In the genomic region with DNA sequence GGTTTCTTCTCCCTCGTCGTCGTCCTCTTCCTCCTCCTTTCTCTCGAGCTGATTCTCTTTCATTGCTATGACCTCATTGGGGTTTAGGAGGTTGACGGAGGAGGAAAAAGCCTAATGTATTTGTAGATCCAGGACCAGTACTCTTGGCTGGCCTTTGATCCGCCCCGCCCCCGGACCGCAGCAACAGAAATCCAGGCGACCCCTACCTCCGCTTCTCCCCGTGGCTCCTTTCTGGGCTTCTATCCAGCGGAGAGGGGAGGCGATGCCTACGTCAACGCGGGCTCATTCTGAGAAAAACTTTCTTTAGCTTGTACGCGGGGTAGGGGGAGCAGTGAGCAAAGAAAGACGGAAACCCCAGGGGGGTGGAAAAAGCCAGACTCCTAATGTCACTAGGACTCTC, we compare ENCODE assay signal across 10 cellular contexts. TPM values are rescaled to one million over a fixed set of nuclear protein-coding genes. Genes with fewer than 3 reads are reported as not detected.
DNase-seq lines count a peak whose midpoint lies in the region; ATAC-seq and TF ChIP-seq lines count a peak whose summit lies in the region.
"Had no signal": no experiment of that assay in that cellular context is flagged by ENCODE, and none has a peak within 500 bp of the region (broad histone marks: within the 10 kb centered on the region; RNA-seq: fewer than 3 reads in every experiment).

A gene (minus strand): TSS at position 257 of the 400 bp plus-strand sequence. CDS start 921 bp downstream, outside the sequence.

- DNase-seq in NCI-H2029 treated with DMSO at 0.1 percent for 48 hours (lab: John Stamatoyannopoulos, UW) (peak; percentile 28), NCI-H2029 (lab: John Stamatoyannopoulos, UW) (no peak), cerebellum (ENCODE audit: low spot score) (no peak), memory B cell (ENCODE audit: low spot score in 2 of 2) (no peak), stomach (no peak), DMS53 treated with DMSO at 0.1 percent for 48 hours (lab: John Stamatoyannopoulos, UW; ENCODE audit: unreplicated experiment) (no peak), GDM1 (lab: John Stamatoyannopoulos, UW) (no peak)
- DNase-seq: stimulated activated CD4-positive, alpha-beta T cell treated with anti-CD3 and anti-CD28 coated beads, Interleukin-2, amount 100 ng/mL, for 24 hours had no signal

- peak within 1 kb of the TSS; percentile 19 to 40 (median 24) for H3K4me3 ChIP-seq in stomach

- H3K27ac Mint-ChIP-seq in memory B cell: no peak within 1 kb of the TSS

- TF ChIP-seq CTCF in stomach (IDR thresholded peaks at IDR 0.05): no peak

- H3K27me3 Mint-ChIP-seq in memory B cell: peaks cover 21% of the 10 kb centered on the region

- H3K36me3 Mint-ChIP-seq in memory B cell: no peaks in the 10 kb centered on the region

- H3K9me3 ChIP-seq in stomach: no peaks in the 10 kb centered on the region

- WGBS in stomach, 5 donors: 2 to 6% (median 4%) methylated on average over 20 of the region's 20 CpGs

- intact Hi-C loops in stomach (cut with DNase I; ENCODE audit: low total_unique reads): no loop called here

- no peaks in the 10 kb centered on the region for H3K9me3 Mint-ChIP-seq in memory B cell

- peaks cover 13% of the 10 kb centered on the region for H3K4me1 Mint-ChIP-seq in memory B cell

- H3K4me1 ChIP-seq in stomach: peaks cover 12 to 17% (median 15%) of the 10 kb centered on the region in 4 donors

- peaks cover 0 to 32% (median 28%) of the 10 kb centered on the region in 3 donors for H3K27me3 ChIP-seq in stomach

- H3K36me3 ChIP-seq in stomach: no peaks in the 10 kb centered on the region

- TF ChIP-seq EP300 in stomach (IDR thresholded peaks at IDR 0.05): no peak

- no peak within 1 kb of the TSS for H3K27ac ChIP-seq in stomach

- no peak for TF ChIP-seq POLR2A in stomach (IDR thresholded peaks at IDR 0.05)

- peak within 1 kb of the TSS; percentile 47 for H3K4me3 Mint-ChIP-seq in memory B cell

- ATAC-seq in memory B cell (ENCODE audit: low read depth) (no peak), HG02610 (IDR thresholded peaks at IDR 0.05; ENCODE audit: unreplicated experiment) (no peak)

RNA-seq across cellular contexts. Expression of the gene that starts here (rescaled TPM):
- total RNA-seq in cerebellum (12.9 TPM), stomach (under 1 TPM in 1 of 5 donors, not detected in 4; 0.55 TPM)
- under 1 TPM in 1 of 3 donors, not detected in 2; 0.03 TPM for polyA plus RNA-seq in stomach
- total RNA-seq: NCI-H460 had no signal
